ENCODE assay signal across 17 cellular contexts in genomic region chr2:5932556-5933469, GRCh38.
DNase-seq lines count a peak whose midpoint lies in the region; ATAC-seq and TF ChIP-seq lines count a peak whose summit lies in the region.
"Had no signal": no experiment of that assay in that cellular context is flagged by ENCODE, and none has a peak within 500 bp of the region (broad histone marks: within the 10 kb centered on the region; RNA-seq: fewer than 3 reads in every experiment).

No MANE protein-coding gene starts in this region.

- TF ChIP-seq CTCF in heart right ventricle (IDR thresholded peaks at IDR 0.05) (peak in 4 of 9 donors; percentile 14 to 45 (median 42)), colonic mucosa (IDR thresholded peaks at IDR 0.05) (no peak)

- H3K36me3 ChIP-seq in heart right ventricle (no peaks in the 10 kb centered on the region), colonic mucosa (no peaks in the 10 kb centered on the region)
- H3K36me3 ChIP-seq: BLaER1 treated with 17β-estradiol and CSF1 and Interleukin-3, amounts not matched to agents 10 nM and 100 nM; Peyer's patch; sigmoid colon had no signal

- peak; percentile 19 for DNase-seq in G401 (ENCODE audit: low spot score)
- peak; percentile 46 for DNase-seq in RPMI8226
- DNase-seq in heart right ventricle = peak; percentile 52 to 66
- peak; percentile 92 for DNase-seq in pons (ENCODE audit: low spot score)
- DNase-seq in colonic mucosa = no peak
- no peak for DNase-seq in SKM-1 treated with dmso at 0.1 percent for 144 hours (lab: John Stamatoyannopoulos, UW; ENCODE audit: unreplicated experiment)
- DNase-seq: activated CD4-positive, alpha-beta memory T cell treated with anti-CD3 and anti-CD28 coated beads for 36 hours; activated effector memory CD4-positive, alpha-beta T cell treated with anti-CD3 and anti-CD28 coated beads, Interleukin-2, amount 50 U/mL, for 16 hours; mucosa of descending colon; Peyer's patch; sigmoid colon; T1000; testis had no signal

- H3K27me3 ChIP-seq in heart right ventricle (no peaks in the 10 kb centered on the region), colonic mucosa (no peaks in the 10 kb centered on the region)
- H3K27me3 ChIP-seq: BLaER1 treated with 17β-estradiol and CSF1 and Interleukin-3, amounts not matched to agents 10 nM and 100 nM; Peyer's patch; sigmoid colon; testis had no signal

- WGBS in heart right ventricle, 2 donors = 34 to 51% methylated on average over 25 of the region's 25 CpGs

- intact Hi-C loops in heart right ventricle (cut with DNase I) = no loop called here
- intact Hi-C loops in colonic mucosa (cut with DNase I) = no loop called here

- in situ Hi-C loops in G401 (cut with HindIII; ENCODE audit: low sequenced_read_pairs) = no loop called here

- H3K4me3 ChIP-seq in heart right ventricle (peak overlapping the region in 9 of 10 donors; percentile 14 to 46 (median 33)), colonic mucosa (no peak overlapping the region)
- H3K4me3 ChIP-seq: BLaER1 treated with 17β-estradiol and CSF1 and Interleukin-3, amounts not matched to agents 10 nM and 100 nM; mucosa of descending colon; Peyer's patch; sigmoid colon; testis had no signal

- no peak overlapping the region for H3K9ac ChIP-seq in colonic mucosa (ENCODE audit: low read depth in 2 of 2, low read length in 2 of 2)
- H3K9ac ChIP-seq: BLaER1 treated with 17β-estradiol and CSF1 and Interleukin-3, amounts not matched to agents 10 nM and 100 nM had no signal

- no peaks in the 10 kb centered on the region for H3K4me1 ChIP-seq in heart right ventricle
- no peaks in the 10 kb centered on the region for H3K4me1 ChIP-seq in colonic mucosa
- H3K4me1 ChIP-seq: BLaER1 treated with 17β-estradiol and CSF1 and Interleukin-3, amounts not matched to agents 10 nM and 100 nM; Peyer's patch; testis had no signal

- H3K27ac ChIP-seq in heart right ventricle = no peak overlapping the region
- H3K27ac ChIP-seq in colonic mucosa = no peak overlapping the region
- H3K27ac ChIP-seq: BLaER1 treated with 17β-estradiol and CSF1 and Interleukin-3, amounts not matched to agents 10 nM and 100 nM; Peyer's patch; sigmoid colon; testis had no signal

- ATAC-seq in heart right ventricle (peak; percentile 90 to 98 (median 93)), HG02981 (IDR thresholded peaks at IDR 0.05; ENCODE audit: unreplicated experiment) (no peak), HG03520 (IDR thresholded peaks at IDR 0.05; ENCODE audit: unreplicated experiment) (no peak)
- ATAC-seq: esophagus mucosa, mucosa of descending colon had no signal

- H3K9me3 ChIP-seq in heart right ventricle (peaks cover 0 to 10% (median 0%) of the 10 kb centered on the region in 11 donors), colonic mucosa (no peaks in the 10 kb centered on the region)
- H3K9me3 ChIP-seq: BLaER1 treated with 17β-estradiol and CSF1 and Interleukin-3, amounts not matched to agents 10 nM and 100 nM; testis had no signal

Comparison
In these comparisons a context has a peak if more than half of its experiments do, and no peak if none do; other contexts are left out.
1. DNase-seq: peak in G401 (single experiment), RPMI8226 (single experiment), heart right ventricle (2 of 2) and pons (single experiment); none in colonic mucosa (single experiment) and SKM-1 treated with dmso at 0.1 percent for 144 hours (single experiment).
2. ATAC-seq: peak in heart right ventricle (8 of 8); none in HG02981 (single experiment) and HG03520 (single experiment).